21 cellular contexts compared by ENCODE assay signal in genomic region chr19:47398707-47399106, GRCh38. TPM values are rescaled to one million over a fixed set of nuclear protein-coding genes. Genes with fewer than 3 reads are reported as not detected.
"Had no signal": no experiment of that assay in that cellular context is flagged by ENCODE, and none has a peak within 500 bp of the region (broad histone marks: within the 10 kb centered on the region; RNA-seq: fewer than 3 reads in every experiment).

No MANE protein-coding gene starts in this region.

- H3K9me3 ChIP-seq: breast epithelium, heart left ventricle, left ventricle myocardium inferior, mucosa of descending colon, right atrium auricular region, transverse colon had no signal

- H3K4me3 ChIP-seq: breast epithelium, heart left ventricle, left ventricle myocardium inferior, mucosa of descending colon, right atrium auricular region, transverse colon had no signal

- H3K4me3 Mint-ChIP-seq: activated CD4-positive, alpha-beta T cell treated with anti-CD3 and anti-CD28 coated beads, Interleukin-2, amount 10 ng/mL, durations not matched to agents 24 days and 14 days; dendritic cell treated with granulocyte-macrophage colony-stimulating factor and Interleukin-4, amounts not matched to agents 40 ng/mL and 50 ng/mL, for 4 days; effector memory CD8-positive, alpha-beta T cell; naive thymus-derived CD4-positive, alpha-beta T cell had no signal

- H3K4me1 ChIP-seq: breast epithelium, heart left ventricle, left ventricle myocardium inferior, right atrium auricular region, transverse colon had no signal

- H3K27ac Mint-ChIP-seq: activated CD4-positive, alpha-beta T cell treated with anti-CD3 and anti-CD28 coated beads, Interleukin-2, amount 10 ng/mL, durations not matched to agents 24 days and 14 days; dendritic cell treated with granulocyte-macrophage colony-stimulating factor and Interleukin-4, amounts not matched to agents 40 ng/mL and 50 ng/mL, for 4 days had no signal

- H3K9me3 Mint-ChIP-seq: activated CD4-positive, alpha-beta T cell treated with anti-CD3 and anti-CD28 coated beads, Interleukin-2, amount 10 ng/mL, durations not matched to agents 24 days and 14 days; dendritic cell treated with granulocyte-macrophage colony-stimulating factor and Interleukin-4, amounts not matched to agents 40 ng/mL and 50 ng/mL, for 4 days; effector memory CD8-positive, alpha-beta T cell; naive thymus-derived CD4-positive, alpha-beta T cell had no signal

- H3K36me3 ChIP-seq: breast epithelium, heart left ventricle, left ventricle myocardium inferior, right atrium auricular region, transverse colon had no signal

- DNase-seq: activated CD4-positive, alpha-beta T cell treated with anti-CD3 and anti-CD28 coated beads, Interleukin-2, amount 10 ng/mL, durations not matched to agents 24 days and 14 days; activated CD4-positive, CD25-positive, alpha-beta regulatory T cell; activated CD8-positive, alpha-beta memory T cell treated with anti-CD3 and anti-CD28 coated beads for 24 hours; activated naive CD4-positive, alpha-beta T cell treated with Interleukin-2 at 50 U/mL for 16 hours; aorta; effector memory CD8-positive, alpha-beta T cell; heart left ventricle; left ventricle myocardium inferior; mucosa of descending colon; naive thymus-derived CD4-positive, alpha-beta T cell; occipital lobe; stimulated activated CD4-positive, alpha-beta T cell treated with anti-CD3 and anti-CD28 coated beads, Interleukin-4, amount 100 ng/mL, for 24 hours; stimulated activated CD8-positive, alpha-beta memory T cell treated with anti-CD3 and anti-CD28 coated beads, Interleukin-4, amount 100 ng/mL, for 48 hours; stimulated activated naive CD4-positive, alpha-beta T cell treated with Interleukin-2 at 50 U/mL for 16 hours; transverse colon had no signal

- ATAC-seq: effector memory CD8-positive, alpha-beta T cell; heart left ventricle; mucosa of descending colon; naive thymus-derived CD4-positive, alpha-beta T cell had no signal

- H3K4me1 Mint-ChIP-seq: activated CD4-positive, alpha-beta T cell treated with anti-CD3 and anti-CD28 coated beads, Interleukin-2, amount 10 ng/mL, durations not matched to agents 24 days and 14 days had no signal

- FAIRE-seq: frontal cortex, keratinocyte had no signal

- H3K27ac ChIP-seq: breast epithelium, epithelial cell of prostate, heart left ventricle, left ventricle myocardium inferior, right atrium auricular region, transverse colon had no signal

RNA-seq across cellular contexts. Expression of gene MEIS3, which starts 20.6 kb away (rescaled TPM):
- total RNA-seq: activated CD4-positive, alpha-beta T cell treated with anti-CD3 and anti-CD28 coated beads, Interleukin-2, amount 10 ng/mL, durations not matched to agents 24 days and 14 days had no signal
- polyA plus RNA-seq: naive thymus-derived CD4-positive, alpha-beta T cell had no signal
